In genomic region chr9:17520264-17521058, GRCh38 we compare ENCODE assay signal across 21 cellular contexts. TPM values are rescaled to one million over a fixed set of nuclear protein-coding genes. Genes with fewer than 3 reads are reported as not detected.
A peak's percentile ranks its signal among the peaks of the same experiment; 100 is the strongest.
DNase-seq lines count a peak whose midpoint lies in the region; ATAC-seq, FAIRE-seq and TF ChIP-seq lines count a peak whose summit lies in the region.
"Had no signal": no experiment of that assay in that cellular context is flagged by ENCODE, and none has a peak within 500 bp of the region (broad histone marks: within the 10 kb centered on the region; RNA-seq: fewer than 3 reads in every experiment).

No MANE protein-coding gene starts in this region.

- H3K14ac ChIP-seq in IMR-90 (replicated peaks; ENCODE audit: low read depth, low read length), result no peak overlapping the region

- no peak overlapping the region for H2BK20ac ChIP-seq in IMR-90 (ENCODE audit: low read depth, low read length)

- no peak for TF ChIP-seq POLR2A in IMR-90 (IDR thresholded peaks at IDR 0.05; ENCODE audit: low read depth, low read length)

- H3K4me2 ChIP-seq in IMR-90 (ENCODE audit: low read depth, low read length), result peak overlapping the region; percentile 42; the same call in 1 of the 2 replicates

- peak; percentile 56 for ATAC-seq in IMR-90 (ENCODE audit: low read depth)
- ATAC-seq: foreskin keratinocyte; stimulated activated naive CD8-positive, alpha-beta T cell treated with anti-CD3 and anti-CD28 coated beads, Interleukin-15, amount 100 ng/mL, for 72 hours had no signal

- H3K27me3 ChIP-seq in AG04450 (ENCODE audit: control insufficient read depth, insufficient read depth, low read length) (no peaks in the 10 kb centered on the region), IMR-90 (ENCODE audit: control insufficient read depth, insufficient read depth, low read length) (no peaks in the 10 kb centered on the region)
- H3K27me3 ChIP-seq: Peyer's patch, spleen had no signal

- no peak for TF ChIP-seq RAD21 in IMR-90 (IDR thresholded peaks at IDR 0.05; ENCODE audit: low read length)

- intact Hi-C loops in IMR-90 (cut with micrococcal nuclease), result loop anchor here (10.0 kb wide), 1 partner anchor 1504 kb away; no protein-coding TSS in a partner anchor
- intact Hi-C loops in kidney (cut with DNase I), result no loop called here

- H3K27ac ChIP-seq in AG04450 (ENCODE audit: low read depth, low read length) (no peak overlapping the region), IMR-90 (ENCODE audit: insufficient read depth, low read length) (no peak overlapping the region), VCaP (peak overlapping the region; percentile 79), kidney (ENCODE audit: low read depth in 2 of 2, low read length in 2 of 2) (no peak overlapping the region)
- H3K27ac ChIP-seq: foreskin keratinocyte, parathyroid adenoma, Peyer's patch, spleen had no signal

- TF ChIP-seq CTCF in AG04450 (IDR thresholded peaks at IDR 0.05; ENCODE audit: low read depth, low read length), result 0 out of 2 replicates have a peak, but pooled peaks have one; percentile 7
- no peak for TF ChIP-seq CTCF in IMR-90 (conservative IDR thresholded peaks at IDR 0.05; ENCODE audit: low read depth, low read length)
- no peak for TF ChIP-seq CTCF in VCaP (conservative IDR thresholded peaks at IDR 0.05)
- TF ChIP-seq CTCF in kidney (IDR thresholded peaks at IDR 0.05; ENCODE audit: borderline replicate concordance, extremely low read depth, insufficient read depth), result no peak

- BruUV-seq in IMR-90 (replicated peaks; lab: Mats Ljungman, UMichigan), result no TSS peak

- no peak overlapping the region for H3K56ac ChIP-seq in IMR-90 (ENCODE audit: extremely low read depth, insufficient read depth, low read length)

- dilution Hi-C loops in IMR-90 (cut with HindIII; ENCODE audit: low sequenced_read_pairs, unreplicated experiment), result no loop called here

- no peak overlapping the region for H3K23ac ChIP-seq in IMR-90 (ENCODE audit: low read depth, low read length)

- in situ Hi-C loops in IMR-90 (cut with MboI; ENCODE audit: low sequenced_read_pairs), result no loop called here

- H3K9ac ChIP-seq in IMR-90 (ENCODE audit: low read depth, low read length) (no peak overlapping the region), kidney (ENCODE audit: low read length in 2 of 2) (no peak overlapping the region)
- H3K9ac ChIP-seq: parathyroid adenoma had no signal

- no peak overlapping the region for H4K8ac ChIP-seq in IMR-90 (ENCODE audit: low read depth in 2 of 2, low read length in 2 of 2)

- no peaks in the 10 kb centered on the region; the same call in 1 of the 2 replicates for H3K9me1 ChIP-seq in IMR-90 (ENCODE audit: insufficient read depth, low read length)

- no peaks in the 10 kb centered on the region for H3K79me1 ChIP-seq in IMR-90 (ENCODE audit: low read depth in 1 of 2, low read length in 2 of 2)

- WGBS in IMR-90 (ENCODE audit: extremely low coverage in 2 of 2, insufficient read length in 1 of 2), 2 experiments, result no CpG with 5 or more reads among the region's 5 CpGs

- H3K36me3 ChIP-seq in IMR-90 (ENCODE audit: control insufficient read depth, insufficient read depth, low read length), result no peaks in the 10 kb centered on the region
- no peaks in the 10 kb centered on the region for H3K36me3 ChIP-seq in kidney (ENCODE audit: control insufficient read depth in 1 of 2, insufficient read depth in 2 of 2, low read length in 2 of 2)
- H3K36me3 ChIP-seq: Peyer's patch, spleen had no signal

- H3K4me1 ChIP-seq in IMR-90 (ENCODE audit: control insufficient read depth, insufficient read depth, low read length) (peaks cover 2% of the 10 kb centered on the region; the same call in 1 of the 2 replicates), kidney (ENCODE audit: control insufficient read depth in 1 of 2, insufficient read depth in 1 of 2, low read depth in 1 of 2, low read length in 2 of 2) (no peaks in the 10 kb centered on the region)
- H3K4me1 ChIP-seq: foreskin keratinocyte, parathyroid adenoma, Peyer's patch, spleen had no signal

- H2AK9ac ChIP-seq in IMR-90 (replicated peaks; ENCODE audit: low read depth, low read length, poor library complexity), result no peak overlapping the region

- H3K9me3 ChIP-seq in AG04450 (ENCODE audit: control insufficient read depth, insufficient read depth, low read length), result no peaks in the 10 kb centered on the region
- H3K9me3 ChIP-seq in IMR-90 (ENCODE audit: control insufficient read depth, insufficient read depth, low read length), result no peaks in the 10 kb centered on the region
- no peaks in the 10 kb centered on the region for H3K9me3 ChIP-seq in kidney (ENCODE audit: control insufficient read depth in 1 of 2, low read length in 2 of 2)
- H3K9me3 ChIP-seq: Peyer's patch, spleen had no signal

- DNase-seq in AG04450 (ENCODE audit: low read depth, low spot score) (no peak), IMR-90 (no peak), left kidney (ENCODE audit: low read depth, low spot score) (peak; percentile 29), SHP77 treated with DMSO at 0.1 percent for 48 hours (lab: John Stamatoyannopoulos, UW) (no peak), NCI-H2029 treated with DMSO at 0.1 percent for 48 hours (lab: John Stamatoyannopoulos, UW) (no peak), kidney (no peak), NCI-H2196 treated with DMSO at 0.1 percent for 48 hours (lab: John Stamatoyannopoulos, UW; ENCODE audit: unreplicated experiment) (no peak)
- DNase-seq: activated CD4-positive, alpha-beta T cell treated with anti-CD3 and anti-CD28 coated beads for 1 hour; activated naive CD4-positive, alpha-beta T cell treated with anti-CD3 and anti-CD28 coated beads, Interleukin-2, amount 50 U/mL, for 16 hours; activated T-cell treated with anti-CD3 and anti-CD28 coated beads for 4 hours; effector CD8-positive, alpha-beta T cell; foreskin keratinocyte; immature natural killer cell; NCI-H226; Peyer's patch; spleen; stimulated activated naive CD8-positive, alpha-beta T cell treated with anti-CD3 and anti-CD28 coated beads, Interleukin-15, amount 100 ng/mL, for 72 hours; T-helper 1 cell had no signal

- no peak overlapping the region for H3K4ac ChIP-seq in IMR-90 (ENCODE audit: low read depth, low read length)

- H3K4me3 ChIP-seq in AG04450 (ENCODE audit: low read depth, low read length), result no peak overlapping the region
- H3K4me3 ChIP-seq in IMR-90 (ENCODE audit: insufficient read depth, low read depth, low read length), result no peak overlapping the region
- H3K4me3 ChIP-seq in kidney (ENCODE audit: low read length in 2 of 2), result no peak overlapping the region
- H3K4me3 ChIP-seq: Peyer's patch, spleen had no signal

- POLR2A ChIA-PET in AG04450 (lab: Yijun Ruan, JAX), result interaction anchor here (0.8 kb wide), 1 partner anchor 20 kb away, joined by 3 read pairs; no protein-coding TSS in a partner anchor
- POLR2A ChIA-PET in IMR-90 (lab: Charles Lee; ENCODE audit: unreplicated experiment), result interaction anchor here (0.6 kb wide), 1 partner anchor 1363 kb away, joined by 3 read pairs; no protein-coding TSS in a partner anchor

- no peak overlapping the region; the same call in 1 of the 2 replicates for H4K5ac ChIP-seq in IMR-90 (ENCODE audit: low read depth, low read length)

- peak overlapping the region; percentile 78 for H2AFZ ChIP-seq in IMR-90 (replicated peaks; ENCODE audit: low read length, poor library complexity)
- H2AFZ ChIP-seq: parathyroid adenoma had no signal

- no peaks in the 10 kb centered on the region for H4K20me1 ChIP-seq in IMR-90 (ENCODE audit: insufficient read depth, low read length)

- CTCF ChIA-PET in AG04450 (lab: Charles Lee), result interaction anchor here (0.6 to 3.0 kb wide), 10 partner anchors 10 to 1593 kb away, joined by 3 to 19 read pairs (median 5); no protein-coding TSS in a partner anchor
- CTCF ChIA-PET in IMR-90 (lab: Yijun Ruan, JAX), result interaction anchor here (0.6 to 1.5 kb wide), 6 partner anchors 12 to 1944 kb away, joined by 3 to 4 read pairs (median 3); no protein-coding TSS in a partner anchor

- H2AK5ac ChIP-seq in IMR-90 (ENCODE audit: low read depth, low read length), result no peak overlapping the region

- no peak overlapping the region for H3K18ac ChIP-seq in IMR-90 (ENCODE audit: low read depth, low read length)

- H2BK15ac ChIP-seq in IMR-90 (ENCODE audit: low read depth, low read length), result no peak overlapping the region

- no peak overlapping the region for H2BK5ac ChIP-seq in IMR-90 (ENCODE audit: low read depth, low read length, poor library complexity, severe bottlenecking)

- H4K91ac ChIP-seq in IMR-90 (ENCODE audit: insufficient read depth, low read depth, low read length), result no peak overlapping the region

- H2BK120ac ChIP-seq in IMR-90 (ENCODE audit: low read depth, low read length), result no peak overlapping the region

- no peak for FAIRE-seq in kidney (lab: Jason Lieb, UNC)
- FAIRE-seq: bronchial epithelial cell had no signal

TF ChIP-seq in IMR-90, 13 proteins besides CTCF, POLR2A, EP300 and RAD21:
- TF ChIP-seq MAZ (IDR thresholded peaks at IDR 0.05; ENCODE audit: borderline replicate concordance, low read depth, low read length), result no peak
- TF ChIP-seq FOS (IDR thresholded peaks at IDR 0.05; ENCODE audit: low read depth, low read length), result no peak
- TF ChIP-seq USF2 (IDR thresholded peaks at IDR 0.05; ENCODE audit: low read depth, low read length), result no peak
- no peak for TF ChIP-seq RCOR1 (IDR thresholded peaks at IDR 0.05; ENCODE audit: insufficient replicate concordance, low read length)
- TF ChIP-seq RFX5 (IDR thresholded peaks at IDR 0.05; ENCODE audit: low read depth, low read length), result no peak

RNA-seq across cellular contexts. Expression of gene SH3GL2, which starts 58.4 kb away (rescaled TPM):
- polyA plus RNA-seq in AG04450 (2011; rRNA removed) (0.04 and 0.05 TPM in 2 replicates), IMR-90 (2012; rRNA removed) (0.05 TPM in 1 of 2 replicates, not detected in the other), kidney (ENCODE audit: insufficient read depth, low read depth, low replicate concordance) (20.0 TPM)
- 0.13 TPM in 1 of 2 replicates, not detected in the other for polyA minus RNA-seq in AG04450 (2011; rRNA and poly(A)+ RNA removed)
- total RNA-seq in IMR-90 (2012; rRNA removed) (under 0.01 TPM in 1 of 2 replicates, not detected in the other), kidney (3.1 TPM)
- 0.01 and 0.04 TPM in 2 replicates for polyA plus RNA-seq in IMR-90 (2012; cell fraction: cytosol; rRNA removed)
- polyA plus RNA-seq in IMR-90 (2012; cell fraction: nucleus; rRNA removed; ENCODE audit: low replicate concordance), result 0.07 TPM in 1 of 2 replicates, not detected in the other
- total RNA-seq: bronchial epithelial cell, foreskin keratinocyte, spleen had no signal
- polyA plus RNA-seq: immature natural killer cell had no signal

Comparison
In these comparisons a context has a peak if more than half of its experiments do, and no peak if none do; other contexts are left out.
1. RNA of gene SH3GL2, which starts 58.4 kb away (polyA plus RNA-seq): 20.0 TPM in kidney (single experiment); 0.01 to 0.07 TPM in IMR-90 and 0.04 to 0.05 TPM in AG04450; every median in the first group is over 10 times any median in the second.